In the genomic region with DNA sequence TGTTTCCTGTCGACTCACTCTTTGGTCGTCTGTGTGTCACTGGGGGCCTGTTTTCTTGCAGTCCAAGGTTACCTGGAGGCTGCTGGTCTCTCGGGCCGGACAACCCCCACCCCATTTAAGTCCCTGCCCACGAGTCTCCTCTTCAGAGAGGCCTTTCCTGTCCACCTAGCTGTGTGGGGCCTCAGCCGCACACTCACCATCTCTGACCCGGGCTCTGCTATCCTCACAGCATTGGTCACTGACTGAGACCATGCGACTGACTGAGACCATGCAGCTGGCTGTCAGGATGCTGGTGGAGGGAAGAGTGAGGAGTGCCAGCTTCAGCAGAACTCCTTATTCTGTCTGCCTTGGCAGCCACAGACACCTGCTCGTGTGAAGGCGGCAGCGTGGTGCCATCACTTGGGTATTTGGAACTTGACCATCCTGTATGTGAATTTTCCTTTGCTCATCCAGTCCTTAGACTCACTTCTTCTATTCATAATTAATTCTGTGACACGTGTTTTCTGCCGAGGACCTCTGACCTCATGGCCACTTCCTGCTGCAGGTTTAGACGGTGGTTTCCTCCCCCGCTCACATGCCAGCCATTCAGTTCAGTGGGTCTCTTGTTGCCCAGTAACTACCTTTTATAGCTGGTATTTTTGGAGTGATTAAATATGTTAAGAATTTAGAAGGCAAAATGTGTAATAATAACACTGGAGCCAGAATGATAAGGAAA, we compare ENCODE assay signal across 1 cellular context.
TF ChIP-seq lines count a peak whose summit lies in the region.

No MANE protein-coding gene starts in this region.

TF ChIP-seq in H1, 55 proteins besides CTCF, POLR2A, EP300 and RAD21 (continued from another document):
- TF ChIP-seq, protein P1, sequence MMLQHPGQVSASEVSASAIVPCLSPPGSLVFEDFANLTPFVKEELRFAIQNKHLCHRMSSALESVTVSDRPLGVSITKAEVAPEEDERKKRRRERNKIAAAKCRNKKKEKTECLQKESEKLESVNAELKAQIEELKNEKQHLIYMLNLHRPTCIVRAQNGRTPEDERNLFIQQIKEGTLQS (IDR thresholded peaks at IDR 0.05; ENCODE audit: insufficient read depth, low read depth, low read length), result no peak
- no peak for TF ChIP-seq JUND (IDR thresholded peaks at IDR 0.05; ENCODE audit: low read length)
- no peak for TF ChIP-seq FOSL1 (IDR thresholded peaks at IDR 0.05; ENCODE audit: insufficient read depth, low read depth, low read length)
- TF ChIP-seq, protein P2, sequence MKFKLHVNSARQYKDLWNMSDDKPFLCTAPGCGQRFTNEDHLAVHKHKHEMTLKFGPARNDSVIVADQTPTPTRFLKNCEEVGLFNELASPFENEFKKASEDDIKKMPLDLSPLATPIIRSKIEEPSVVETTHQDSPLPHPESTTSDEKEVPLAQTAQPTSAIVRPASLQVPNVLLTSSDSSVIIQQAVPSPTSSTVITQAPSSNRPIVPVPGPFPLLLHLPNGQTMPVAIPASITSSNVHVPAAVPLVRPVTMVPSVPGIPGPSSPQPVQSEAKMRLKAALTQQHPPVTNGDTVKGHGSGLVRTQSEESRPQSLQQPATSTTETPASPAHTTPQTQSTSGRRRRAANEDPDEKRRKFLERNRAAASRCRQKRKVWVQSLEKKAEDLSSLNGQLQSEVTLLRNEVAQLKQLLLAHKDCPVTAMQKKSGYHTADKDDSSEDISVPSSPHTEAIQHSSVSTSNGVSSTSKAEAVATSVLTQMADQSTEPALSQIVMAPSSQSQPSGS (IDR thresholded peaks at IDR 0.05; ENCODE audit: low read length), result no peak
- no peak for TF ChIP-seq POLR2AphosphoS5 (IDR thresholded peaks at IDR 0.05; ENCODE audit: low read depth, low read length)
- no peak for TF ChIP-seq CTBP2 (IDR thresholded peaks at IDR 0.05; ENCODE audit: borderline replicate concordance, insufficient read depth, insufficient read length, low read length)
- TF ChIP-seq SUZ12 (IDR thresholded peaks at IDR 0.05; ENCODE audit: low read length), result no peak
- no peak for TF ChIP-seq MAFK (IDR thresholded peaks at IDR 0.05; ENCODE audit: low read depth, low read length)
- TF ChIP-seq RBBP5 (IDR thresholded peaks at IDR 0.05; ENCODE audit: borderline replicate concordance, low read depth, low read length), result no peak
- no peak for TF ChIP-seq SIRT6 (IDR thresholded peaks at IDR 0.05; ENCODE audit: low read length)
- no peak for TF ChIP-seq KDM4A (IDR thresholded peaks at IDR 0.05; ENCODE audit: low read depth, low read length, severe bottlenecking)
- no peak for TF ChIP-seq KDM1A (IDR thresholded peaks at IDR 0.05; ENCODE audit: borderline replicate concordance, low read length)
- no peak for TF ChIP-seq TAF1 (IDR thresholded peaks at IDR 0.05; ENCODE audit: low read depth, low read length)
- TF ChIP-seq TCF12 (IDR thresholded peaks at IDR 0.05; ENCODE audit: low read depth, low read length), result no peak
